In the genomic region with DNA sequence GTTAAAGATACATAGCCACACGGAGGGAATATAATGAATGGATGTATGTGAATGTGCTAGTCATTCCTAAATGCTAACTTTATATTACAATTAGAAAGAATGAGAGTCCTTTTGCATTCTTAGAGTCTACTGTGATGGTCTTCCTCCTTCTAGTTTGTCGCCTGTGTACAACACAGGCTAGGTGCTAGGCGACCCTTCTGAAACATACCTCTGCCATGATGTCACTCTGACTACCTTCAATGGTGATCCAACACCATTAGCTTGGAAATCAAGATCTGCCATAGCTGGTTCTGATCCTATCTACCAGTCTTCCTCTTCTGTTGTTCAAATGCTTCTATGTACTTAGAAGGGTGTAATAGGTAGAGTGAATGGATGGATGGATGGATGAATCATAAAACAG, we compare ENCODE assay signal across 18 cellular contexts.
DNase-seq lines count a peak whose midpoint lies in the region; ATAC-seq, FAIRE-seq and TF ChIP-seq lines count a peak whose summit lies in the region.
"Had no signal": no experiment of that assay in that cellular context is flagged by ENCODE, and none has a peak within 500 bp of the region (broad histone marks: within the 10 kb centered on the region; RNA-seq: fewer than 3 reads in every experiment).

No MANE protein-coding gene starts in this region.

- H3K27me3 Mint-ChIP-seq in H9 (ENCODE audit: low read depth) (no peaks in the 10 kb centered on the region; the same call in 1 of the 2 replicates), astrocyte (ENCODE audit: low read depth, unreplicated experiment) (no peaks in the 10 kb centered on the region)

- H3K9ac ChIP-seq in H9 (ENCODE audit: extremely low read depth, insufficient read length, low read length) (no peak overlapping the region), astrocyte (ENCODE audit: low read length) (peak overlapping the region; percentile 83)

- no peak for DNase-seq in H9
- no peak for DNase-seq in astrocyte (ENCODE audit: low read depth)
- peak; percentile 57 for DNase-seq in kidney tubule cell (ENCODE audit: low spot score)
- no peak for DNase-seq in sigmoid colon
- DNase-seq in spleen = no peak
- no peak for DNase-seq in omental fat pad (ENCODE audit: low spot score)
- no peak for DNase-seq in coronary artery (ENCODE audit: low spot score)
- DNase-seq: activated CD8-positive, alpha-beta memory T cell treated with anti-CD3 and anti-CD28 coated beads, Interleukin-2, amount 10 ng/mL, durations not matched to agents 7 days and 5 days; activated gamma-delta T cell; effector CD4-positive, alpha-beta T cell; KG1; kidney glomerular epithelial cell; naive B cell; NCI-H1417; NCI-H345; stimulated activated naive CD8-positive, alpha-beta T cell treated with anti-CD3 and anti-CD28 coated beads, Interleukin-15, Interleukin-2, amounts not matched to agents 100 U/mL and 50 U/mL, for 24 hours had no signal

- H3K18ac ChIP-seq in H9 (ENCODE audit: insufficient read length, low read depth, low read length) = no peak overlapping the region

- H2BK12ac ChIP-seq in H9 (ENCODE audit: insufficient read length, low read depth, low read length) = no peak overlapping the region

- no peak overlapping the region for H3K56ac ChIP-seq in H9 (ENCODE audit: insufficient read length, low read depth, low read length)

- TF ChIP-seq CTCF in H9 (conservative IDR thresholded peaks at IDR 0.05) (no peak), astrocyte (IDR thresholded peaks at IDR 0.05; ENCODE audit: insufficient read depth, low read depth, low read length) (no peak), sigmoid colon (IDR thresholded peaks at IDR 0.05) (no peak), spleen (IDR thresholded peaks at IDR 0.05 in 8 of 11, conservative IDR thresholded peaks at IDR 0.05 in 3 of 11) (no peak), omental fat pad (IDR thresholded peaks at IDR 0.05) (no peak), coronary artery (IDR thresholded peaks at IDR 0.05) (no peak)

- H4K5ac ChIP-seq in H9 (ENCODE audit: insufficient read length, low read depth, low read length) = no peak overlapping the region

- H4K8ac ChIP-seq in H9 (replicated peaks; ENCODE audit: insufficient read length, low read depth, low read length) = no peak overlapping the region

- peak; percentile 69 for FAIRE-seq in astrocyte (lab: Jason Lieb, UNC)

- no CpG with 5 or more reads among the region's 3 CpGs for WGBS in H9 (ENCODE audit: extremely low coverage, insufficient read length, low lambda C conversion rate)
- 95% methylated on average over 3 of the region's 3 CpGs for WGBS in sigmoid colon, 2 donors
- WGBS in spleen, 5 donors = 92 to 100% (median 92%) methylated on average over 3 of the region's 3 CpGs

- H2BK5ac ChIP-seq in H9 (ENCODE audit: insufficient read length, low read length) = no peak overlapping the region

- H4K91ac ChIP-seq in H9 (ENCODE audit: insufficient read length, low read depth, low read length) = no peak overlapping the region

- ATAC-seq in GM21619 (IDR thresholded peaks at IDR 0.05; ENCODE audit: unreplicated experiment) (no peak), omental fat pad (ENCODE audit: low FRiP score) (no peak)
- ATAC-seq: activated CD8-positive, alpha-beta memory T cell treated with anti-CD3 and anti-CD28 coated beads, Interleukin-2, amount 10 ng/mL, durations not matched to agents 7 days and 5 days; stimulated activated naive CD8-positive, alpha-beta T cell treated with anti-CD3 and anti-CD28 coated beads, Interleukin-15, Interleukin-2, amounts not matched to agents 100 U/mL and 50 U/mL, for 24 hours had no signal

- no peak overlapping the region for H3K14ac ChIP-seq in H9 (ENCODE audit: insufficient read depth, low read length)

- H3K4me1 ChIP-seq in H9 (ENCODE audit: insufficient read depth, low read length) (peaks cover 7% of the 10 kb centered on the region), astrocyte (ENCODE audit: insufficient read depth, low read length) (peaks cover 25% of the 10 kb centered on the region), sigmoid colon (peaks cover 0 to 32% (median 21%) of the 10 kb centered on the region in 4 donors), spleen (peaks cover 8 to 29% (median 16%) of the 10 kb centered on the region in 6 donors)

- H3K9me3 Mint-ChIP-seq in H9 (peaks cover 6 to 9% of the 10 kb centered on the region in 2 experiments; a peak in 4 of 5 replicates), astrocyte (ENCODE audit: unreplicated experiment) (no peaks in the 10 kb centered on the region)

- H2AFZ ChIP-seq in H9 (ENCODE audit: low read length) (no peak overlapping the region), astrocyte (ENCODE audit: low read depth, low read length) (no peak overlapping the region)

- H3K79me1 ChIP-seq in H9 (ENCODE audit: insufficient read depth, low read depth, low read length, poor library complexity, severe bottlenecking) = no peaks in the 10 kb centered on the region

- peak overlapping the region; percentile 65 for H3K4me2 ChIP-seq in H9 (ENCODE audit: insufficient read depth, insufficient read length, low read length)
- peak overlapping the region; percentile 90 for H3K4me2 ChIP-seq in astrocyte (ENCODE audit: low read length)

- intact Hi-C loops in sigmoid colon (cut with DNase I) = loop anchor here (5.0 to 10.0 kb wide), 2 partner anchors 80 to 338 kb away; partner anchors contain the start of gene MAML3
- intact Hi-C loops in spleen (cut with DNase I; ENCODE audit: low total_unique reads) = no loop called here

- no peak overlapping the region for H2BK120ac ChIP-seq in H9 (ENCODE audit: low read depth, low read length, poor library complexity, severe bottlenecking)

- TF ChIP-seq POLR2A in sigmoid colon (IDR thresholded peaks at IDR 0.05) = no peak
- no peak for TF ChIP-seq POLR2A in spleen (IDR thresholded peaks at IDR 0.05)

- no peak overlapping the region for H3T11ph ChIP-seq in H9 (ENCODE audit: low read length)

- H3K27me3 ChIP-seq in H9 (ENCODE audit: insufficient read depth, low read length) = no peaks in the 10 kb centered on the region; the same call in 1 of the 2 replicates
- H3K27me3 ChIP-seq in astrocyte (ENCODE audit: insufficient read depth, low read length) = no peaks in the 10 kb centered on the region
- H3K27me3 ChIP-seq in sigmoid colon = no peaks in the 10 kb centered on the region
- H3K27me3 ChIP-seq in spleen (replicated peaks in 1 of 7) = no peaks in the 10 kb centered on the region

- H3K9me3 ChIP-seq in H9 (ENCODE audit: control insufficient read depth, low read depth, low read length) (no peaks in the 10 kb centered on the region), astrocyte (ENCODE audit: insufficient read depth, low read depth, low read length) (no peaks in the 10 kb centered on the region), sigmoid colon (no peaks in the 10 kb centered on the region), spleen (no peaks in the 10 kb centered on the region)
- H3K9me3 ChIP-seq: HAP-1 had no signal

- H2BK15ac ChIP-seq in H9 (ENCODE audit: low read depth, low read length) = no peak overlapping the region

- TF ChIP-seq EP300 in sigmoid colon (IDR thresholded peaks at IDR 0.05) = no peak

- H2BK20ac ChIP-seq in H9 (ENCODE audit: low read depth, low read length, poor library complexity, severe bottlenecking) = no peak overlapping the region

- H3K4me3 Mint-ChIP-seq in H9 = no peak overlapping the region
- H3K4me3 Mint-ChIP-seq in astrocyte (ENCODE audit: unreplicated experiment) = peak overlapping the region; percentile 85
- H3K4me3 Mint-ChIP-seq: activated CD8-positive, alpha-beta memory T cell treated with anti-CD3 and anti-CD28 coated beads, Interleukin-2, amount 10 ng/mL, durations not matched to agents 7 days and 5 days had no signal

- H3K23me2 ChIP-seq in H9 (ENCODE audit: insufficient read length, low read depth, low read length, poor library complexity, severe bottlenecking) = peaks cover 7% of the 10 kb centered on the region

- H3K4me1 Mint-ChIP-seq in H9 (peaks cover 47 to 49% of the 10 kb centered on the region in 2 experiments), astrocyte (ENCODE audit: low read depth, unreplicated experiment) (peaks cover 40% of the 10 kb centered on the region)
- H3K4me1 Mint-ChIP-seq: activated CD8-positive, alpha-beta memory T cell treated with anti-CD3 and anti-CD28 coated beads, Interleukin-2, amount 10 ng/mL, durations not matched to agents 7 days and 5 days had no signal

- no peak overlapping the region for H3K23ac ChIP-seq in H9 (ENCODE audit: insufficient read length, low read depth, low read length)

- H4K20me1 ChIP-seq in H9 (ENCODE audit: control insufficient read depth, insufficient read depth, insufficient read length) = no peaks in the 10 kb centered on the region
- no peaks in the 10 kb centered on the region for H4K20me1 ChIP-seq in astrocyte (ENCODE audit: insufficient read depth, low read length)

- H3K36me3 ChIP-seq in astrocyte (ENCODE audit: insufficient read depth, low read length) = no peaks in the 10 kb centered on the region
- H3K36me3 ChIP-seq in sigmoid colon = no peaks in the 10 kb centered on the region
- H3K36me3 ChIP-seq in spleen = no peaks in the 10 kb centered on the region
- H3K36me3 ChIP-seq: HAP-1 had no signal

- H3K36me3 Mint-ChIP-seq in H9 (ENCODE audit: insufficient read depth in 1 of 3, low read depth in 3 of 3) (peaks cover 4 to 11% (median 8%) of the 10 kb centered on the region in 3 experiments; a peak in 6 of 7 replicates), astrocyte (ENCODE audit: low read depth, unreplicated experiment) (peaks cover 5% of the 10 kb centered on the region)
- H3K36me3 Mint-ChIP-seq: activated CD8-positive, alpha-beta memory T cell treated with anti-CD3 and anti-CD28 coated beads, Interleukin-2, amount 10 ng/mL, durations not matched to agents 7 days and 5 days had no signal

- no peak overlapping the region for H3K4me3 ChIP-seq in astrocyte (ENCODE audit: insufficient read depth, low read depth, low read length)
- H3K4me3 ChIP-seq in sigmoid colon = no peak overlapping the region
- H3K4me3 ChIP-seq in spleen = peak overlapping the region in 2 of 8 donors; percentile 31 to 60
- no peak overlapping the region for H3K4me3 ChIP-seq in coronary artery
- H3K4me3 ChIP-seq: HAP-1 had no signal

- no peak overlapping the region; the same call in 1 of the 2 replicates for H3K4ac ChIP-seq in H9 (ENCODE audit: low read depth, low read length)

- H2AK5ac ChIP-seq in H9 (ENCODE audit: insufficient read length, low read length) = peak overlapping the region; percentile 33

- no peak overlapping the region; a peak in 1 of 7 replicates for H3K27ac Mint-ChIP-seq in H9
- peak overlapping the region; percentile 97 for H3K27ac Mint-ChIP-seq in astrocyte (ENCODE audit: unreplicated experiment)
- H3K27ac Mint-ChIP-seq: activated CD8-positive, alpha-beta memory T cell treated with anti-CD3 and anti-CD28 coated beads, Interleukin-2, amount 10 ng/mL, durations not matched to agents 7 days and 5 days had no signal

- H3K79me2 ChIP-seq in H9 (ENCODE audit: insufficient read depth, low read length) (no peaks in the 10 kb centered on the region), astrocyte (ENCODE audit: insufficient read depth, low read length) (no peaks in the 10 kb centered on the region)

- H3K27ac ChIP-seq in H9 (ENCODE audit: insufficient read length, low read depth, low read length) (no peak overlapping the region), astrocyte (ENCODE audit: low read depth, low read length) (no peak overlapping the region), sigmoid colon (peak overlapping the region; percentile 73 to 78 (median 76)), spleen (no peak overlapping the region), coronary artery (peak overlapping the region in 1 of 2 donors; percentile 51)

Comparison
In these comparisons a context has a peak if more than half of its experiments do, and no peak if none do; other contexts are left out.
1. H3K27ac ChIP-seq: peak in sigmoid colon (4 of 4); none in H9 (single experiment), astrocyte (single experiment) and spleen (0 of 8).